12 cellular contexts compared by ENCODE assay signal in genomic region chr1:208475951-208476824, GRCh38.
DNase-seq lines count a peak whose midpoint lies in the region; ATAC-seq, FAIRE-seq and TF ChIP-seq lines count a peak whose summit lies in the region.
"Had no signal": no experiment of that assay in that cellular context is flagged by ENCODE, and none has a peak within 500 bp of the region (broad histone marks: within the 10 kb centered on the region; RNA-seq: fewer than 3 reads in every experiment).

No MANE protein-coding gene starts in this region.

- H4K20me1 ChIP-seq in keratinocyte (ENCODE audit: control insufficient read depth, extremely low read depth, insufficient read depth, low read length) (no peaks in the 10 kb centered on the region), smooth muscle cell (ENCODE audit: low read depth) (no peaks in the 10 kb centered on the region)

- H3K27me3 ChIP-seq in keratinocyte (ENCODE audit: control insufficient read depth, extremely low read depth, insufficient read depth, low read length) (no peaks in the 10 kb centered on the region), smooth muscle cell (ENCODE audit: low read depth) (no peaks in the 10 kb centered on the region)
- H3K27me3 ChIP-seq: gastrocnemius medialis had no signal

- H3K79me2 ChIP-seq in keratinocyte (ENCODE audit: control insufficient read depth, insufficient read depth, low read length): no peaks in the 10 kb centered on the region
- no peaks in the 10 kb centered on the region for H3K79me2 ChIP-seq in smooth muscle cell (ENCODE audit: low read depth)

- H3K9ac ChIP-seq in keratinocyte (ENCODE audit: control insufficient read depth, extremely low read depth, insufficient read depth, low read length): no peak overlapping the region
- H3K9ac ChIP-seq in smooth muscle cell (ENCODE audit: low read depth): no peak overlapping the region

- no peak overlapping the region for H3K4me3 ChIP-seq in astrocyte of the spinal cord (ENCODE audit: low read depth, low read length)
- no peak overlapping the region for H3K4me3 ChIP-seq in keratinocyte (ENCODE audit: control insufficient read depth in 2 of 3, extremely low read depth in 1 of 3, insufficient read depth in 2 of 3, low read depth in 1 of 3, low read length in 3 of 3)
- H3K4me3 ChIP-seq in smooth muscle cell: no peak overlapping the region
- H3K4me3 ChIP-seq: gastrocnemius medialis, thoracic aorta had no signal

- H3K9me1 ChIP-seq in keratinocyte (ENCODE audit: control insufficient read depth, extremely low read depth, insufficient read depth, low read length): no peaks in the 10 kb centered on the region

- H3K4me2 ChIP-seq in keratinocyte (ENCODE audit: control insufficient read depth, extremely low read depth, insufficient read depth, low read depth, low read length) (peak overlapping the region; percentile 17), smooth muscle cell (peak overlapping the region; percentile 26)

- H2AFZ ChIP-seq in keratinocyte (ENCODE audit: control insufficient read depth, low read length) (no peak overlapping the region), smooth muscle cell (ENCODE audit: low read depth) (no peak overlapping the region)

- 82% methylated on average over 5 of the region's 5 CpGs for WGBS in smooth muscle cell (ENCODE audit: low lambda C conversion rate)

- H3K9me3 ChIP-seq in keratinocyte (ENCODE audit: control insufficient read depth, low read depth, low read length): no peaks in the 10 kb centered on the region
- H3K9me3 ChIP-seq in smooth muscle cell (replicated peaks; ENCODE audit: low read depth): no peaks in the 10 kb centered on the region
- H3K9me3 ChIP-seq: gastrocnemius medialis, thoracic aorta had no signal

- no peak for TF ChIP-seq CTCF in astrocyte of the spinal cord (IDR thresholded peaks at IDR 0.05; ENCODE audit: low read depth, low read length)
- TF ChIP-seq CTCF in keratinocyte (optimal IDR thresholded peaks at IDR 0.05 in 1 of 3, IDR thresholded peaks at IDR 0.05 in 1 of 3, conservative IDR thresholded peaks at IDR 0.05 in 1 of 3; ENCODE audit: extremely low read depth in 1 of 3, insufficient read depth in 2 of 3, low read length in 3 of 3): peak in 2 of 3 experiments; percentile 34 to 46
- peak; percentile 53 for TF ChIP-seq CTCF in smooth muscle cell (IDR thresholded peaks at IDR 0.05; ENCODE audit: borderline replicate concordance, insufficient read depth, poor library complexity, severe bottlenecking)

- H3K36me3 ChIP-seq in keratinocyte (ENCODE audit: control insufficient read depth in 2 of 2, extremely low read depth in 1 of 2, insufficient read depth in 2 of 2, low read length in 2 of 2) (no peaks in the 10 kb centered on the region), smooth muscle cell (ENCODE audit: low read depth) (no peaks in the 10 kb centered on the region)
- H3K36me3 ChIP-seq: gastrocnemius medialis, thoracic aorta had no signal

- peaks cover 4% of the 10 kb centered on the region for H3F3A ChIP-seq in smooth muscle cell (ENCODE audit: low read depth)

- in situ Hi-C loops in astrocyte of the spinal cord (cut with HindIII; ENCODE audit: low sequenced_read_pairs): no loop called here

- H3K27ac ChIP-seq in keratinocyte (ENCODE audit: control insufficient read depth, insufficient read depth, low read length): no peak overlapping the region
- no peak overlapping the region for H3K27ac ChIP-seq in smooth muscle cell (ENCODE audit: low read depth)
- H3K27ac ChIP-seq: thoracic aorta had no signal

- ATAC-seq in HG02623 (IDR thresholded peaks at IDR 0.05; ENCODE audit: unreplicated experiment) (no peak), GM21619 (IDR thresholded peaks at IDR 0.05; ENCODE audit: unreplicated experiment) (no peak), HG02571 (IDR thresholded peaks at IDR 0.05; ENCODE audit: unreplicated experiment) (no peak)
- ATAC-seq: gastrocnemius medialis had no signal

- H3K4me1 ChIP-seq in keratinocyte (ENCODE audit: control insufficient read depth, extremely low read depth, insufficient read depth, low read length): peaks cover 11% of the 10 kb centered on the region
- peaks cover 9% of the 10 kb centered on the region for H3K4me1 ChIP-seq in smooth muscle cell (ENCODE audit: low read depth)

- peak; percentile 59 for FAIRE-seq in keratinocyte (lab: Jason Lieb, UNC)

- peak; percentile 1 for DNase-seq in LHCN-M2 (ENCODE audit: low read depth)
- peak; percentile 15 for DNase-seq in astrocyte of the spinal cord (ENCODE audit: low read depth, low spot score)
- DNase-seq in keratinocyte (ENCODE audit: low read depth, low spot score): no peak
- DNase-seq in smooth muscle cell (lab: John Stamatoyannopoulos, UW; ENCODE audit: unreplicated experiment): no peak
- no peak for DNase-seq in activated naive CD4-positive, alpha-beta T cell treated with Interleukin-2 at 50 U/mL for 16 hours
- DNase-seq: activated effector memory CD4-positive, alpha-beta T cell treated with anti-CD3 and anti-CD28 coated beads, Interleukin-2, amount 50 U/mL, for 16 hours; gastrocnemius medialis; MV-4-11 had no signal

- dilution Hi-C loops in keratinocyte (cut with MboI; ENCODE audit: extremely low pct_ligation_motif_present, low sequenced_read_pairs): no loop called here

Comparison
In these comparisons a context has a peak if more than half of its experiments do, and no peak if none do; other contexts are left out.
1. DNase-seq: peak in LHCN-M2 (single experiment) and astrocyte of the spinal cord (single experiment); none in keratinocyte (single experiment), smooth muscle cell (single experiment) and activated naive CD4-positive, alpha-beta T cell treated with Interleukin-2 at 50 U/mL for 16 hours (single experiment).